ENCODE assay signal across 30 cellular contexts in the genomic region with DNA sequence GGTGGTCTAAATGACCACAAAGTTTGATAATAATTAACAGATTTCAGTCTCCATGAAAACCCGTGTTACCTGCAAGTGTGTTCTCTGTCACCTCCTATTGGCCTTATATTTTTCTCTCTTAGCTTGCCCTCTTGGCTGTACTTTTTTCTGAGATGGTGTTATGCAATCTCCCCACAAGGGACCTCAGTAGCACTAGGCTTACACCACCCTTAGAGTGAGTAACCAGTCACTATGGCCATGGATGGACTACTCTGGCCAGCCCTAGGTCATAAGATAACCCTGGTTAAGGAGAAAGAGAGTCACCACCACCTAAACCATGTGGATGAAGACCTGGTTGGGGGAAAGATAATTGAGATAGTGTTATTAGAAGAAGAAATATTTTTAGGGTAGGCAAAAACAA.
DNase-seq lines count a peak whose midpoint lies in the region; ATAC-seq, FAIRE-seq and TF ChIP-seq lines count a peak whose summit lies in the region.
"Had no signal": no experiment of that assay in that cellular context is flagged by ENCODE, and none has a peak within 500 bp of the region (broad histone marks: within the 10 kb centered on the region; RNA-seq: fewer than 3 reads in every experiment).

No MANE protein-coding gene starts in this region.

- no peaks in the 10 kb centered on the region for H3K9me2 ChIP-seq in MM.1S (replicated peaks; ENCODE audit: insufficient read depth, low read length)

- H3K9ac ChIP-seq in MM.1S (ENCODE audit: low read length) = peak overlapping the region; percentile 31; the same call in 1 of the 2 replicates
- H3K9ac ChIP-seq: parathyroid adenoma had no signal

- FAIRE-seq in GM18507 (lab: Jason Lieb, UNC) = peak; percentile 80
- FAIRE-seq: A549, keratinocyte had no signal

- H3K79me2 ChIP-seq in MM.1S (ENCODE audit: low read length) = no peaks in the 10 kb centered on the region
- H3K79me2 ChIP-seq: parathyroid adenoma had no signal

- TF ChIP-seq CTCF in MM.1S (IDR thresholded peaks at IDR 0.05; ENCODE audit: low read length) (peak; percentile 29), choroid plexus epithelial cell (conservative IDR thresholded peaks at IDR 0.05; ENCODE audit: low read depth, low read length) (no peak), prostate gland (IDR thresholded peaks at IDR 0.05) (no peak)

- peak overlapping the region; percentile 93 for H3K27ac ChIP-seq in MM.1S (ENCODE audit: low read length)
- H3K27ac ChIP-seq in prostate gland = no peak overlapping the region
- H3K27ac ChIP-seq: A549, adrenal gland, body of pancreas, heart left ventricle, left ventricle myocardium inferior, parathyroid adenoma, stomach, vagina had no signal

- peak overlapping the region; percentile 50 for H3K4me2 ChIP-seq in MM.1S (ENCODE audit: low read depth, low read length)
- H3K4me2 ChIP-seq: A549 had no signal

- no peak for TF ChIP-seq POLR2A in prostate gland (IDR thresholded peaks at IDR 0.05)

- no peaks in the 10 kb centered on the region for H4K20me1 ChIP-seq in MM.1S (ENCODE audit: insufficient read depth, low read length)

- DNase-seq in GM18507 (ENCODE audit: extremely low spot score, insufficient read length, low read depth) (no peak), MM.1S (peak; percentile 48), choroid plexus epithelial cell (ENCODE audit: low read depth) (peak; percentile 1), NCI-H2081 treated with DMSO at 0.1 percent for 48 hours (lab: John Stamatoyannopoulos, UW) (no peak), prostate gland (ENCODE audit: low spot score) (no peak)
- DNase-seq in activated effector memory CD4-positive, alpha-beta T cell treated with anti-CD3 and anti-CD28 coated beads, Interleukin-2, amount 50 U/mL, for 16 hours = no peak
- DNase-seq: activated CD4-positive, alpha-beta memory T cell treated with anti-CD3 and anti-CD28 coated beads, Interleukin-2, amount 10 ng/mL, durations not matched to agents 7 days and 5 days; activated CD8-positive, alpha-beta memory T cell treated with anti-CD3 and anti-CD28 coated beads, Interleukin-2, amount 50 U/mL, for 4 hours; activated naive CD4-positive, alpha-beta T cell treated with anti-CD3 and anti-CD28 coated beads, Interleukin-2, amount 10 ng/mL, durations not matched to agents 7 days and 5 days; adrenal gland; body of pancreas; CD4-positive, CD25-positive, alpha-beta regulatory T cell; foreskin melanocyte; heart left ventricle; left ventricle myocardium inferior; mesenchymal stem cell; NCI-H2029; NCI-H524 treated with DMSO at 0.1 percent for 48 hours; NK-92 treated with Interleukin-12 subunit alpha and Interleukin-12 subunit beta, amount 100 ng/mL, for 24 hours; SHP77; stimulated activated CD8-positive, alpha-beta memory T cell treated with anti-CD3 and anti-CD28 coated beads, Interleukin-4, amount 100 ng/mL, for 48 hours; stomach; T-helper 2 cell had no signal

- WGBS in prostate gland = 96% methylated on average over 1 of the region's 1 CpG

- H3K4me3 ChIP-seq in MM.1S (ENCODE audit: low read length) = no peak overlapping the region
- H3K4me3 ChIP-seq in choroid plexus epithelial cell (ENCODE audit: low read depth, low read length) = no peak overlapping the region
- no peak overlapping the region for H3K4me3 ChIP-seq in prostate gland
- H3K4me3 ChIP-seq: A549, adrenal gland, body of pancreas, heart left ventricle, left ventricle myocardium inferior, stomach, vagina had no signal

- H2AFZ ChIP-seq in MM.1S (ENCODE audit: low read length) = peak overlapping the region; percentile 59
- H2AFZ ChIP-seq: parathyroid adenoma had no signal

- ATAC-seq in GM19467 (IDR thresholded peaks at IDR 0.05; ENCODE audit: unreplicated experiment) = peak; percentile 53
- ATAC-seq in GM18858 (IDR thresholded peaks at IDR 0.05; ENCODE audit: unreplicated experiment) = no peak
- ATAC-seq: A549, body of pancreas, heart left ventricle, sciatic nerve had no signal

- H3F3A ChIP-seq in MM.1S (ENCODE audit: insufficient read depth, low read length) = peaks cover 29% of the 10 kb centered on the region

- intact Hi-C loops in prostate gland (cut with DNase I) = no loop called here

- H3K4me1 ChIP-seq in MM.1S (ENCODE audit: low read length) (peaks cover 58% of the 10 kb centered on the region), prostate gland (replicated peaks) (no peaks in the 10 kb centered on the region)
- H3K4me1 ChIP-seq: A549, adrenal gland, body of pancreas, parathyroid adenoma, stomach, vagina had no signal

- H3K27me3 ChIP-seq in MM.1S (replicated peaks; ENCODE audit: insufficient read depth, low read length) (no peaks in the 10 kb centered on the region), prostate gland (replicated peaks; ENCODE audit: insufficient read depth) (no peaks in the 10 kb centered on the region)
- H3K27me3 ChIP-seq: adrenal gland, body of pancreas, heart left ventricle, stomach, vagina had no signal

- H3K9me3 ChIP-seq in MM.1S (replicated peaks; ENCODE audit: insufficient read depth, low read length) = no peaks in the 10 kb centered on the region
- no peaks in the 10 kb centered on the region for H3K9me3 ChIP-seq in prostate gland
- H3K9me3 ChIP-seq: A549, adrenal gland, body of pancreas, heart left ventricle, left ventricle myocardium inferior, stomach, vagina had no signal

- H3K36me3 ChIP-seq in MM.1S (replicated peaks; ENCODE audit: insufficient read depth, low read length) (no peaks in the 10 kb centered on the region), prostate gland (no peaks in the 10 kb centered on the region)
- H3K36me3 ChIP-seq: adrenal gland, heart left ventricle, left ventricle myocardium inferior, stomach, vagina had no signal

Comparison
In these comparisons a context has a peak if more than half of its experiments do, and no peak if none do; other contexts are left out.
1. DNase-seq: peak in MM.1S (single experiment) and choroid plexus epithelial cell (single experiment); none in GM18507 (single experiment), NCI-H2081 treated with DMSO at 0.1 percent for 48 hours (single experiment), activated effector memory CD4-positive, alpha-beta T cell treated with anti-CD3 and anti-CD28 coated beads, Interleukin-2, amount 50 U/mL, for 16 hours (single experiment) and prostate gland (single experiment).